ENCODE assay signal across 8 cellular contexts in the genomic region with DNA sequence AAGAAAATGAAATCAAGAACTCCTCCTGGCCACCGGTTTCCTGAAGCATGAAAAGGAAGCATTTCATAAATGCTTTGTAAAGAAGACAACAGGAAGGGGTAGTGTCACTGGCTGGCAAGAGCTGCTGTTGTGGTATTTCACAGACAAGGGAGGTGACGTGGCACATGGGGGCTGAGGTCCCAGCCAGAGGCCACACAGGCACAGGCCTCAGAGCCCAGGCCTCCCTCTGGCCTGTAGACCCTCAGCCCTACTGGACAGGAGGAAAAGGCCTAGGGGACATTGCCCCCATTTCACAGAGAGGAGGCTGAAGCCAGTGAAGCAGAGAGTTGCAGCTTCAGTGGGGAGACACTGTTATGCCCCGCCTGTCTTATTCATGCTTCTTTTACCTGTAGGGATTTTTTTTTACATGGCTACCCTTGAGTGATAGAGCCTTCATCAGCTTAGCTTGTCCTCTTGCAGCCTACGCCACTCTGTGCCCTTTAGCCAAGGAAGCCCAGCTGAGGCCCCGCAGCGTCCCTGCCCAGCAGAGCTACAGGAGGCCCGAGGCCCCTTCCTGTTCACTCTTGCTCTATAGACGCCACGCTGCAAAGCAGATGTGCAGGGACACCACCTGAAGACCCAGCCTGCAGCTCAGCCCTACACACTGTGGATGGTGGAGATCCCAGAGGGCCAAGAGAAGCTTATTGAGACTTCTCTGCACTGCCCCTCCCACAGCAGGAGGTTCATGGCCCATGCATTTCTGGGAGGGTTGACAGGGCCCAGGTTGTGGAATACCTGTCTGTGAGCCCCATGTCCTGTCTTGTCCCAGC. TPM values are rescaled to one million over a fixed set of nuclear protein-coding genes. Genes with fewer than 3 reads are reported as not detected.
A peak's percentile ranks its signal among the peaks of the same experiment; 100 is the strongest.
DNase-seq lines count a peak whose midpoint lies in the region; ATAC-seq, FAIRE-seq and TF ChIP-seq lines count a peak whose summit lies in the region.

No MANE protein-coding gene starts in this region.

- POLR2A ChIA-PET in SK-N-SH (lab: Yijun Ruan, JAX): interaction anchor here (0.6 kb wide), 1 partner anchor 197 kb away, joined by 3 read pairs; no protein-coding TSS in a partner anchor
- POLR2A ChIA-PET in GM12878 (lab: Charles Lee): interaction anchor here (0.9 to 8.2 kb wide), 16 partner anchors 9 to 45 kb away, joined by 3 to 128 read pairs (median 15); partner anchors contain the start of gene IRF1
- POLR2A ChIA-PET in HEK293T (lab: Yijun Ruan, JAX): interaction anchor here (1.5 kb wide), 1 partner anchor 9 kb away, joined by 3 read pairs; no protein-coding TSS in a partner anchor

- TF ChIP-seq POLR2A in GM12878 (IDR thresholded peaks at IDR 0.05; ENCODE audit: low read depth, low read length): no peak
- no peak for TF ChIP-seq POLR2A in uterus (IDR thresholded peaks at IDR 0.05)

- TF ChIP-seq EP300 in SK-N-SH (IDR thresholded peaks at IDR 0.05; ENCODE audit: borderline replicate concordance in 1 of 2, low read depth in 1 of 2, low read length in 1 of 2) (no peak), GM12878 (IDR thresholded peaks at IDR 0.05; ENCODE audit: borderline replicate concordance in 1 of 2, control insufficient read depth in 1 of 2, low read depth in 2 of 2, low read length in 2 of 2) (peak in 1 of 2 experiments; percentile 23; a peak in 1 of 4 replicates)

- intact Hi-C loops in GM12878 (cut with micrococcal nuclease; ENCODE audit: unreplicated experiment) (loop anchor here (1.0 to 5.0 kb wide), 2 partner anchors 29 to 41 kb away; no protein-coding TSS in a partner anchor), lower lobe of right lung (cut with DNase I) (no loop called here), uterus (cut with DNase I; ENCODE audit: low total_unique reads) (no loop called here)

- H3K9me2 ChIP-seq in SK-N-SH: no peaks in the 10 kb centered on the region

- H3K36me3 ChIP-seq in SK-N-SH (replicated peaks in 1 of 2; ENCODE audit: control insufficient read depth in 1 of 2, insufficient read depth in 2 of 2, low read length in 1 of 2) (no peaks in the 10 kb centered on the region), GM12878 (ENCODE audit: control insufficient read depth in 2 of 2, insufficient read depth in 2 of 2, low read length in 1 of 2) (peaks cover 10 to 14% of the 10 kb centered on the region in 2 experiments; a peak in 3 of 4 replicates), lower lobe of right lung (peaks cover 6% of the 10 kb centered on the region), uterus (no peaks in the 10 kb centered on the region)

- SMC1A ChIA-PET in GM12878 (lab: Charles Lee; ENCODE audit: uncharacterized antibody, unreplicated experiment): interaction anchor here (0.7 to 8.0 kb wide), 19 partner anchors 9 to 276 kb away, joined by 3 to 201 read pairs (median 11); partner anchors contain the start of gene IRF1

- DNase-seq in GM18507 (ENCODE audit: extremely low spot score, insufficient read length, low read depth): peak; percentile 47
- no peak for DNase-seq in SK-N-SH
- DNase-seq in GM12878 (ENCODE audit: low read depth, low spot score): peak; percentile 73
- peak; percentile 84 for DNase-seq in lower lobe of right lung
- DNase-seq in uterus: peak in 1 of 2 donors; percentile 56
- DNase-seq in inferior parietal cortex (ENCODE audit: extremely low spot score): no peak
- no peak for DNase-seq in HEK293T (ENCODE audit: extremely low spot score)

- CTCF ChIA-PET in SK-N-SH (lab: Yijun Ruan, JAX): interaction anchor here (0.7 to 1.4 kb wide), 4 partner anchors 13 to 33 kb away, joined by 3 read pairs; no protein-coding TSS in a partner anchor
- CTCF ChIA-PET in GM12878 (lab: Yijun Ruan, JAX): interaction anchor here (0.6 to 7.4 kb wide), 17 partner anchors 8 to 71 kb away, joined by 3 to 89 read pairs (median 5); partner anchors contain the start of gene IRF1
- CTCF ChIA-PET in HEK293T (lab: Yijun Ruan, JAX): no interaction called here

- FAIRE-seq in GM18507 (lab: Jason Lieb, UNC) (peak; percentile 92), GM12878 (lab: Jason Lieb, UNC) (no peak)

- H3K4me1 ChIP-seq in SK-N-SH (ENCODE audit: control insufficient read depth in 1 of 2, insufficient read depth in 2 of 2, low read depth in 1 of 2, low read length in 1 of 2) (peaks cover 17 to 44% of the 10 kb centered on the region in 2 experiments), GM12878 (ENCODE audit: control insufficient read depth, insufficient read depth, low read length) (peaks cover 63% of the 10 kb centered on the region), lower lobe of right lung (peaks cover 86% of the 10 kb centered on the region), uterus (no peaks in the 10 kb centered on the region)

- peak overlapping the region; percentile 56 to 83 for H3K27ac ChIP-seq in SK-N-SH (ENCODE audit: low read depth in 2 of 2, low read length in 1 of 2)
- H3K27ac ChIP-seq in GM12878 (ENCODE audit: control insufficient read depth, insufficient read depth): peak overlapping the region; percentile 89
- H3K27ac ChIP-seq in lower lobe of right lung: peak overlapping the region; percentile 90
- H3K27ac ChIP-seq in uterus: peak overlapping the region; percentile 36 to 71

- ATAC-seq in HG02885 (IDR thresholded peaks at IDR 0.05; ENCODE audit: poor library complexity, unreplicated experiment): peak; percentile 35
- peak; percentile 78 for ATAC-seq in GM12878
- ATAC-seq in lower lobe of right lung: peak; percentile 73 to 76

- H4K20me1 ChIP-seq in SK-N-SH (ENCODE audit: insufficient read depth) (no peaks in the 10 kb centered on the region), GM12878 (ENCODE audit: control insufficient read depth, insufficient read depth) (no peaks in the 10 kb centered on the region)

- H3K9ac ChIP-seq in SK-N-SH: peak overlapping the region; percentile 31; the same call in 1 of the 2 replicates
- H3K9ac ChIP-seq in GM12878 (ENCODE audit: control insufficient read depth, insufficient read depth, low read length): peak overlapping the region; percentile 52

- H3K4me3 ChIP-seq in SK-N-SH (ENCODE audit: low read depth in 2 of 2, low read length in 1 of 2): no peak overlapping the region
- H3K4me3 ChIP-seq in GM12878: peak overlapping the region; percentile 2; the same call in 1 of the 2 replicates
- H3K4me3 ChIP-seq in lower lobe of right lung: no peak overlapping the region
- no peak overlapping the region for H3K4me3 ChIP-seq in uterus

- no TSS peak for BruUV-seq in GM12878 (replicated peaks; lab: Mats Ljungman, UMichigan)

- no peaks in the 10 kb centered on the region for H3K9me3 ChIP-seq in SK-N-SH
- H3K9me3 ChIP-seq in GM12878 (replicated peaks; ENCODE audit: control insufficient read depth, insufficient read depth, low read length): no peaks in the 10 kb centered on the region
- no peaks in the 10 kb centered on the region for H3K9me3 ChIP-seq in lower lobe of right lung
- no peaks in the 10 kb centered on the region for H3K9me3 ChIP-seq in uterus

- TF ChIP-seq RAD21 in SK-N-SH (IDR thresholded peaks at IDR 0.05; ENCODE audit: low read length) (no peak), GM12878 (IDR thresholded peaks at IDR 0.05; ENCODE audit: insufficient read depth, low read depth, low read length) (no peak)

- RAD21 ChIA-PET in GM12878 (lab: Charles Lee; ENCODE audit: unreplicated experiment): interaction anchor here (0.8 to 7.9 kb wide), 15 partner anchors 9 to 185 kb away, joined by 3 to 192 read pairs (median 12); partner anchors contain the start of gene IRF1

- peaks cover 30% of the 10 kb centered on the region for H3F3A ChIP-seq in SK-N-SH (replicated peaks; ENCODE audit: insufficient read depth)

- TF ChIP-seq CTCF in SK-N-SH (IDR thresholded peaks at IDR 0.05): no peak
- no peak for TF ChIP-seq CTCF in GM12878 (IDR thresholded peaks at IDR 0.05 in 2 of 3, conservative IDR thresholded peaks at IDR 0.05 in 1 of 3; ENCODE audit: control insufficient read depth in 2 of 3, extremely low read depth in 1 of 3, insufficient read depth in 1 of 3, low read depth in 3 of 3, low read length in 3 of 3)
- no peak for TF ChIP-seq CTCF in lower lobe of right lung (IDR thresholded peaks at IDR 0.05)
- TF ChIP-seq CTCF in uterus (IDR thresholded peaks at IDR 0.05): no peak

- H3K79me2 ChIP-seq in SK-N-SH (ENCODE audit: insufficient read depth) (no peaks in the 10 kb centered on the region), GM12878 (ENCODE audit: control insufficient read depth, insufficient read depth, low read length) (peaks cover 13% of the 10 kb centered on the region)

- H2AFZ ChIP-seq in SK-N-SH (ENCODE audit: low read depth) (peak overlapping the region; percentile 2; the same call in 1 of the 2 replicates), GM12878 (ENCODE audit: control insufficient read depth, low read depth, low read length) (no peak overlapping the region)

- H3K4me2 ChIP-seq in SK-N-SH (peak overlapping the region; percentile 11; the same call in 1 of the 2 replicates), GM12878 (ENCODE audit: control insufficient read depth, insufficient read depth) (peak overlapping the region; percentile 3)

- H3K27me3 ChIP-seq in SK-N-SH (ENCODE audit: insufficient read depth): no peaks in the 10 kb centered on the region
- H3K27me3 ChIP-seq in GM12878 (replicated peaks in 1 of 2; ENCODE audit: control insufficient read depth in 2 of 2, insufficient read depth in 2 of 2, low read length in 1 of 2): no peaks in the 10 kb centered on the region
- no peaks in the 10 kb centered on the region for H3K27me3 ChIP-seq in lower lobe of right lung (ENCODE audit: low read depth)
- H3K27me3 ChIP-seq in uterus: no peaks in the 10 kb centered on the region

- WGBS in SK-N-SH (ENCODE audit: low lambda C conversion rate): 87% methylated on average over 8 of the region's 9 CpGs
- WGBS in GM12878 (ENCODE audit: insufficient coverage, insufficient replicate concordance, low lambda C conversion rate, missing lambda C conversion rate): under 1% methylated on average over 9 of the region's 9 CpGs

- in situ Hi-C loops in GM12878 (cut with MboI): no loop called here

RNA-seq across cellular contexts. Expression of gene IRF1, which starts 33.8 kb away (rescaled TPM):
- polyA plus RNA-seq in SK-N-SH (2012; rRNA removed): 13.8 and 15.2 TPM in 2 replicates
- 9.0 and 11.2 TPM in 2 replicates for polyA plus RNA-seq in SK-N-SH (2012; cell fraction: cytosol; rRNA removed)
- 30.4 and 31.8 TPM in 2 replicates for polyA plus RNA-seq in SK-N-SH (2012; cell fraction: nucleus; rRNA removed)
- 216 and 219 TPM in 2 replicates for total RNA-seq in GM12878 (2013; cell fraction: nucleolus; rRNA removed)
- 29.9 and 30.5 TPM in 2 replicates for total RNA-seq in GM12878 (2014; rRNA removed)
- 41.9 and 45.3 TPM in 2 replicates for total RNA-seq in GM12878 (2014; rRNA removed; fragmentation: Illumina TruSeq; extraction: Trizol)
- total RNA-seq in GM12878 (2021): 68.0 and 74.1 TPM in 2 replicates
- polyA plus RNA-seq in GM12878 (2011; ENCODE audit: low read depth): 19.0 TPM
- polyA plus RNA-seq in GM12878 (2011; rRNA removed): 37.5 and 50.7 TPM in 2 replicates
- 60.7 and 77.3 TPM in 2 replicates for polyA plus RNA-seq in GM12878 (2011; cell fraction: cytosol; rRNA removed)
- polyA plus RNA-seq in GM12878 (2011; cell fraction: nucleus; rRNA removed): 156 and 160 TPM in 2 replicates
- polyA plus RNA-seq in GM12878 (2012): 32.8 and 47.6 TPM in 2 replicates
- polyA plus RNA-seq in GM12878 (2014; fragmentation: Illumina TruSeq; extraction: Trizol): 45.9 and 48.6 TPM in 2 replicates
- 10 to 100 TPM in 1 of 2 experiments, 1 to 10 TPM in 1; 6.9 to 14.0 TPM for polyA plus RNA-seq in GM12878 (2014; fragmentation: Nextera tagmentation; extraction: Ambion mirVana)
- 55.9 and 56.1 TPM in 2 replicates for polyA plus RNA-seq in GM12878 (2014; rRNA removed)
- polyA plus RNA-seq in GM12878 (2016; fragmentation: Nextera tagmentation; extraction: Ambion mirVana): 10 to 100 TPM; 62.1 to 65.0 TPM
- 171 and 202 TPM in 2 replicates for polyA minus RNA-seq in GM12878 (2011; rRNA and poly(A)+ RNA removed)
- 47.0 and 51.0 TPM in 2 replicates for polyA minus RNA-seq in GM12878 (2011; cell fraction: cytosol; rRNA and poly(A)+ RNA removed)
- 234 and 331 TPM in 2 replicates for polyA minus RNA-seq in GM12878 (2011; cell fraction: nucleus; rRNA and poly(A)+ RNA removed)
- total RNA-seq in lower lobe of right lung: 81.2 TPM
- 100 to 1,000 TPM in 1 of 4 donors, 10 to 100 TPM in 2, 1 to 10 TPM in 1; 3.8 to 110 (median 25.7) TPM for total RNA-seq in uterus

Comparison
In these comparisons a context has a peak if more than half of its experiments do, and no peak if none do; other contexts are left out.
1. DNase-seq: peak in GM18507 (single experiment), GM12878 (single experiment) and lower lobe of right lung (single experiment); none in SK-N-SH (single experiment), inferior parietal cortex (single experiment) and HEK293T (single experiment).
2. Peak in every context shown above with its lines, with median percentiles within 50 percentile points of each other: ATAC-seq and H3K27ac ChIP-seq.